In genomic region chr16:56202036-56202435, GRCh38 we compare ENCODE assay signal across 12 cellular contexts. TPM values are rescaled to one million over a fixed set of nuclear protein-coding genes. Genes with fewer than 3 reads are reported as not detected.
DNase-seq lines count a peak whose midpoint lies in the region; ATAC-seq and TF ChIP-seq lines count a peak whose summit lies in the region.
"Had no signal": no experiment of that assay in that cellular context is flagged by ENCODE, and none has a peak within 500 bp of the region (broad histone marks: within the 10 kb centered on the region; RNA-seq: fewer than 3 reads in every experiment).

No MANE protein-coding gene starts in this region.

- no peak overlapping the region for H3K27ac Mint-ChIP-seq in activated naive CD4-positive, alpha-beta T cell treated with anti-CD3 and anti-CD28 coated beads, Interleukin-2, amount 50 U/mL, for 72 hours
- H3K27ac Mint-ChIP-seq: immature natural killer cell; natural killer cell treated with Interleukin-12 subunit alpha and Interleukin-12 subunit beta and Interleukin-15 and Interleukin-18, amount 100 ng/mL, for 72 hours had no signal

- peak; percentile 46 for DNase-seq in stimulated activated CD4-positive, alpha-beta T cell treated with anti-CD3 and anti-CD28 coated beads, Interleukin-15, amount 100 ng/mL, for 24 hours
- no peak for DNase-seq in stimulated activated CD4-positive, alpha-beta T cell treated with anti-CD3 and anti-CD28 coated beads, Interleukin-4, amount 100 ng/mL, for 1 hour
- DNase-seq in LNCaP clone FGC (ENCODE audit: low read depth) (peak; percentile 48), NCI-H1436 treated with DMSO at 0.1 percent for 48 hours (lab: John Stamatoyannopoulos, UW) (no peak), lower lobe of right lung (no peak)
- DNase-seq in activated naive CD4-positive, alpha-beta T cell treated with anti-CD3 and anti-CD28 coated beads, Interleukin-2, amount 50 U/mL, for 72 hours (ENCODE audit: low spot score in 2 of 2), result peak in 1 of 2 donors; percentile 35
- DNase-seq: immature natural killer cell, NCI-H1930 had no signal

- no peaks in the 10 kb centered on the region for H3K27me3 ChIP-seq in thymus (ENCODE audit: control insufficient read depth, insufficient read depth)
- no peaks in the 10 kb centered on the region for H3K27me3 ChIP-seq in lower lobe of right lung (ENCODE audit: low read depth)

- TF ChIP-seq CTCF in LNCaP clone FGC (IDR thresholded peaks at IDR 0.05; ENCODE audit: control insufficient read depth, extremely low read depth, insufficient read depth), result no peak
- TF ChIP-seq CTCF in lower lobe of right lung (IDR thresholded peaks at IDR 0.05), result no peak

- no peaks in the 10 kb centered on the region for H3K36me3 ChIP-seq in thymus (ENCODE audit: control insufficient read depth, insufficient read depth)
- no peaks in the 10 kb centered on the region for H3K36me3 ChIP-seq in lower lobe of right lung

- H3K4me3 ChIP-seq in LNCaP clone FGC (ENCODE audit: low read depth, low read length) (no peak overlapping the region), thymus (ENCODE audit: low read length) (no peak overlapping the region), lower lobe of right lung (no peak overlapping the region)
- H3K4me3 ChIP-seq: smooth muscle cell had no signal

- peak; percentile 61 to 63 for ATAC-seq in activated naive CD4-positive, alpha-beta T cell treated with anti-CD3 and anti-CD28 coated beads, Interleukin-2, amount 50 U/mL, for 72 hours
- ATAC-seq in HG03442 (IDR thresholded peaks at IDR 0.05; ENCODE audit: unreplicated experiment), result no peak
- no peak for ATAC-seq in lower lobe of right lung

- H3K36me3 Mint-ChIP-seq in activated naive CD4-positive, alpha-beta T cell treated with anti-CD3 and anti-CD28 coated beads, Interleukin-2, amount 50 U/mL, for 72 hours, result no peaks in the 10 kb centered on the region
- H3K36me3 Mint-ChIP-seq: immature natural killer cell; natural killer cell treated with Interleukin-12 subunit alpha and Interleukin-12 subunit beta and Interleukin-15 and Interleukin-18, amount 100 ng/mL, for 72 hours had no signal

- intact Hi-C loops in lower lobe of right lung (cut with DNase I), result no loop called here

- no peaks in the 10 kb centered on the region for H3K9me3 ChIP-seq in thymus (ENCODE audit: control insufficient read depth)
- no peaks in the 10 kb centered on the region for H3K9me3 ChIP-seq in lower lobe of right lung

- peaks cover 18% of the 10 kb centered on the region for H3K4me1 ChIP-seq in thymus (ENCODE audit: control insufficient read depth, insufficient read depth, low read length)
- no peaks in the 10 kb centered on the region for H3K4me1 ChIP-seq in lower lobe of right lung

- H3K27ac ChIP-seq in thymus (ENCODE audit: low read depth) (peak overlapping the region; percentile 54), lower lobe of right lung (no peak overlapping the region)

- no peaks in the 10 kb centered on the region for H3K9me3 Mint-ChIP-seq in activated naive CD4-positive, alpha-beta T cell treated with anti-CD3 and anti-CD28 coated beads, Interleukin-2, amount 50 U/mL, for 72 hours
- H3K9me3 Mint-ChIP-seq: immature natural killer cell; natural killer cell treated with Interleukin-12 subunit alpha and Interleukin-12 subunit beta and Interleukin-15 and Interleukin-18, amount 100 ng/mL, for 72 hours had no signal

RNA-seq across cellular contexts. Expression of gene GNAO1, which starts 10.7 kb away (rescaled TPM):
- total RNA-seq in activated naive CD4-positive, alpha-beta T cell treated with anti-CD3 and anti-CD28 coated beads, Interleukin-2, amount 50 U/mL, for 72 hours, result under 1 TPM; 0.25 to 0.37 TPM
- polyA plus RNA-seq in thymus, result 2.2 TPM
- 1.8 TPM for total RNA-seq in lower lobe of right lung

Comparison
In these comparisons a context has a peak if more than half of its experiments do, and no peak if none do; other contexts are left out.
1. DNase-seq: peak in stimulated activated CD4-positive, alpha-beta T cell treated with anti-CD3 and anti-CD28 coated beads, Interleukin-15, amount 100 ng/mL, for 24 hours (single experiment) and LNCaP clone FGC (single experiment); none in stimulated activated CD4-positive, alpha-beta T cell treated with anti-CD3 and anti-CD28 coated beads, Interleukin-4, amount 100 ng/mL, for 1 hour (single experiment), NCI-H1436 treated with DMSO at 0.1 percent for 48 hours (single experiment) and lower lobe of right lung (single experiment).
2. ATAC-seq: peak in activated naive CD4-positive, alpha-beta T cell treated with anti-CD3 and anti-CD28 coated beads, Interleukin-2, amount 50 U/mL, for 72 hours (2 of 2); none in HG03442 (single experiment) and lower lobe of right lung (0 of 2).